In genomic region chr10:2972216-2972615, GRCh38 we compare ENCODE assay signal across 27 cellular contexts.
"Had no signal": no experiment of that assay in that cellular context is flagged by ENCODE, and none has a peak within 500 bp of the region (broad histone marks: within the 10 kb centered on the region; RNA-seq: fewer than 3 reads in every experiment).

No MANE protein-coding gene starts in this region.

- H3K27ac Mint-ChIP-seq: effector memory CD8-positive, alpha-beta T cell; immature natural killer cell; naive B cell; natural killer cell treated with Interleukin-12 subunit alpha and Interleukin-12 subunit beta and Interleukin-15 and Interleukin-18, amount 100 ng/mL, for 72 hours; stimulated activated memory B cell treated with anti-CD40 and anti-IgM and Interleukin-4, amounts not matched to agents 10 μg/mL and 1 μg/mL and 100 μg/mL, for 72 hours; type B pancreatic cell had no signal

- H3K36me3 Mint-ChIP-seq: immature natural killer cell; naive B cell; natural killer cell treated with Interleukin-12 subunit alpha and Interleukin-12 subunit beta and Interleukin-15 and Interleukin-18, amount 100 ng/mL, for 72 hours; stimulated activated memory B cell treated with anti-CD40 and anti-IgM and Interleukin-4, amounts not matched to agents 10 μg/mL and 1 μg/mL and 100 μg/mL, for 72 hours; type B pancreatic cell had no signal

- H3K4me3 ChIP-seq: gastroesophageal sphincter, heart right ventricle, lower lobe of right lung, prostate gland, right atrium auricular region, spleen, testis, tibial artery had no signal

- H3K4me1 Mint-ChIP-seq: immature natural killer cell; naive B cell; stimulated activated memory B cell treated with anti-CD40 and anti-IgM and Interleukin-4, amounts not matched to agents 10 μg/mL and 1 μg/mL and 100 μg/mL, for 72 hours had no signal

- H3K4me3 Mint-ChIP-seq: effector memory CD8-positive, alpha-beta T cell; immature natural killer cell; naive B cell; natural killer cell treated with Interleukin-12 subunit alpha and Interleukin-12 subunit beta and Interleukin-15 and Interleukin-18, amount 100 ng/mL, for 72 hours; stimulated activated memory B cell treated with anti-CD40 and anti-IgM and Interleukin-4, amounts not matched to agents 10 μg/mL and 1 μg/mL and 100 μg/mL, for 72 hours; type B pancreatic cell had no signal

- DNase-seq: cortex of kidney; effector memory CD8-positive, alpha-beta T cell; foreskin keratinocyte; heart right ventricle; hippocampal formation; immature natural killer cell; islet precursor cell; kidney glomerular epithelial cell; left colon; left ventricle myocardium superior; lower lobe of right lung; naive B cell; nucleus accumbens; spleen; stimulated activated CD4-positive, alpha-beta T cell treated with anti-CD3 and anti-CD28 coated beads, Interleukin-4, amount 100 ng/mL, for 4 hours; stimulated activated naive CD8-positive, alpha-beta T cell treated with anti-CD3 and anti-CD28 coated beads, Interleukin-15, Interleukin-2, amounts not matched to agents 100 U/mL and 50 U/mL, for 24 hours; substantia nigra; testis; tibial artery had no signal

- ATAC-seq: effector memory CD8-positive, alpha-beta T cell; esophagus mucosa; foreskin keratinocyte; gastroesophageal sphincter; heart right ventricle; left colon; left ventricle myocardium superior; lower lobe of right lung; natural killer cell treated with Interleukin-12 subunit alpha and Interleukin-12 subunit beta and Interleukin-15 and Interleukin-18, amount 100 ng/mL, for 72 hours; sciatic nerve; stimulated activated memory B cell treated with anti-CD40 and anti-IgM and Interleukin-4, amounts not matched to agents 10 μg/mL and 1 μg/mL and 100 μg/mL, for 72 hours; stimulated activated naive CD8-positive, alpha-beta T cell treated with anti-CD3 and anti-CD28 coated beads, Interleukin-15, Interleukin-2, amounts not matched to agents 100 U/mL and 50 U/mL, for 24 hours had no signal

- H3K9me3 Mint-ChIP-seq: effector memory CD8-positive, alpha-beta T cell; immature natural killer cell; naive B cell; natural killer cell treated with Interleukin-12 subunit alpha and Interleukin-12 subunit beta and Interleukin-15 and Interleukin-18, amount 100 ng/mL, for 72 hours; stimulated activated memory B cell treated with anti-CD40 and anti-IgM and Interleukin-4, amounts not matched to agents 10 μg/mL and 1 μg/mL and 100 μg/mL, for 72 hours; type B pancreatic cell had no signal

- H3K27me3 Mint-ChIP-seq: stimulated activated memory B cell treated with anti-CD40 and anti-IgM and Interleukin-4, amounts not matched to agents 10 μg/mL and 1 μg/mL and 100 μg/mL, for 72 hours had no signal
